18 cellular contexts compared by ENCODE assay signal in genomic region chr1:8767006-8767405, GRCh38. TPM values are rescaled to one million over a fixed set of nuclear protein-coding genes. Genes with fewer than 3 reads are reported as not detected.
DNase-seq lines count a peak whose midpoint lies in the region; ATAC-seq and TF ChIP-seq lines count a peak whose summit lies in the region.
"Had no signal": no experiment of that assay in that cellular context is flagged by ENCODE, and none has a peak within 500 bp of the region (broad histone marks: within the 10 kb centered on the region; RNA-seq: fewer than 3 reads in every experiment).

No MANE protein-coding gene starts in this region.

- H3K27me3 ChIP-seq in BLaER1 (no peaks in the 10 kb centered on the region), brain microvascular endothelial cell (replicated peaks) (no peaks in the 10 kb centered on the region), left lung (no peaks in the 10 kb centered on the region)
- H3K27me3 ChIP-seq: BE2C had no signal

- peaks cover 71% of the 10 kb centered on the region for H4K20me1 ChIP-seq in BLaER1

- peak overlapping the region; percentile 3; the same call in 1 of the 2 replicates for H3K4me2 ChIP-seq in BLaER1

- in situ Hi-C loops in brain microvascular endothelial cell (cut with HindIII; ENCODE audit: low pct_ligation_motif_present, low sequenced_read_pairs): no loop called here

- CTCF ChIA-PET in HEK293 (lab: Yijun Ruan, JAX): interaction anchor here (1.8 kb wide), 1 partner anchor 82 kb away, joined by 5 read pairs; no protein-coding TSS in a partner anchor

- H3K9ac ChIP-seq in BLaER1: no peak overlapping the region

- H3K4me1 Mint-ChIP-seq in CD14-positive monocyte: peaks cover 4% of the 10 kb centered on the region
- H3K4me1 Mint-ChIP-seq in activated T-cell treated with anti-CD3 and anti-CD28 coated beads, Interleukin-2, amount 50 U/mL, for 4 hours (ENCODE audit: low read depth): peaks cover 6% of the 10 kb centered on the region

- POLR2A ChIA-PET in HEK293 (lab: Yijun Ruan, JAX): no interaction called here

- H3K9me3 Mint-ChIP-seq in CD14-positive monocyte: no peaks in the 10 kb centered on the region
- no peaks in the 10 kb centered on the region for H3K9me3 Mint-ChIP-seq in activated T-cell treated with anti-CD3 and anti-CD28 coated beads, Interleukin-2, amount 50 U/mL, for 4 hours
- H3K9me3 Mint-ChIP-seq: CD4-positive, alpha-beta memory T cell; H9; IgD-negative memory B cell had no signal

- no peak overlapping the region for H3K27ac Mint-ChIP-seq in CD14-positive monocyte
- H3K27ac Mint-ChIP-seq: CD4-positive, alpha-beta memory T cell; IgD-negative memory B cell had no signal

- H3K4me3 ChIP-seq in BLaER1: no peak overlapping the region
- H3K4me3 ChIP-seq in HEK293 (ENCODE audit: low read depth, low read length): no peak overlapping the region
- no peak overlapping the region for H3K4me3 ChIP-seq in brain microvascular endothelial cell (ENCODE audit: low read depth, low read length)
- H3K4me3 ChIP-seq in left lung: no peak overlapping the region

- H3K36me3 Mint-ChIP-seq in CD14-positive monocyte: peaks cover 0 to 3% of the 10 kb centered on the region in 2 donors
- peaks cover 12% of the 10 kb centered on the region for H3K36me3 Mint-ChIP-seq in activated T-cell treated with anti-CD3 and anti-CD28 coated beads, Interleukin-2, amount 50 U/mL, for 4 hours (ENCODE audit: insufficient read depth)

- H3K36me3 ChIP-seq in BLaER1: peaks cover 27% of the 10 kb centered on the region
- no peaks in the 10 kb centered on the region for H3K36me3 ChIP-seq in HEK293 (ENCODE audit: control insufficient read depth in 2 of 2, insufficient read depth in 1 of 2, low read length in 2 of 2)
- no peaks in the 10 kb centered on the region for H3K36me3 ChIP-seq in brain microvascular endothelial cell (replicated peaks)
- no peaks in the 10 kb centered on the region for H3K36me3 ChIP-seq in left lung
- H3K36me3 ChIP-seq: BE2C had no signal

- intact Hi-C loops in left lung (cut with DNase I): no loop called here
- intact Hi-C loops in CD14-positive monocyte (cut with micrococcal nuclease): no loop called here

- TF ChIP-seq CTCF in HEK293 (tag by site-specific recombination; IDR thresholded peaks at IDR 0.05): no peak
- no peak for TF ChIP-seq CTCF in brain microvascular endothelial cell (IDR thresholded peaks at IDR 0.05; ENCODE audit: low read depth, low read length, missing control alignments)
- no peak for TF ChIP-seq CTCF in left lung (IDR thresholded peaks at IDR 0.05)
- no peak for TF ChIP-seq CTCF in CD14-positive monocyte (IDR thresholded peaks at IDR 0.05)

- H3K27ac ChIP-seq in BLaER1 (no peak overlapping the region), HEK293 (ENCODE audit: extremely low read depth, low read depth, low read length) (no peak overlapping the region), brain microvascular endothelial cell (no peak overlapping the region), left lung (no peak overlapping the region)
- H3K27ac ChIP-seq: C4-2B, HL-60 had no signal

- DNase-seq in brain microvascular endothelial cell (peak; percentile 4), lung microvascular endothelial cell (ENCODE audit: low read depth in 2 of 2) (peak; percentile 57 to 63), left lung (no peak), CD14-positive monocyte (ENCODE audit: low spot score) (no peak)
- no peak for DNase-seq in activated T-cell treated with anti-CD3 and anti-CD28 coated beads, Interleukin-2, amount 50 U/mL, for 4 hours
- DNase-seq: ACHN; BE2C; CD4-positive, alpha-beta memory T cell; DMS153; DMS79; GF-D8; H9; KG1 had no signal

- H3K9me3 ChIP-seq in BLaER1 (no peaks in the 10 kb centered on the region), HEK293 (ENCODE audit: control insufficient read depth, insufficient read depth, low read depth, low read length) (no peaks in the 10 kb centered on the region), left lung (no peaks in the 10 kb centered on the region)
- H3K9me3 ChIP-seq: BE2C had no signal

- ATAC-seq in left lung: no peak
- ATAC-seq in activated T-cell treated with anti-CD3 and anti-CD28 coated beads, Interleukin-2, amount 50 U/mL, for 4 hours: no peak

- H3K4me3 Mint-ChIP-seq in CD14-positive monocyte: no peak overlapping the region
- no peak overlapping the region for H3K4me3 Mint-ChIP-seq in activated T-cell treated with anti-CD3 and anti-CD28 coated beads, Interleukin-2, amount 50 U/mL, for 4 hours
- H3K4me3 Mint-ChIP-seq: CD4-positive, alpha-beta memory T cell; H9; IgD-negative memory B cell had no signal

- H3K4me1 ChIP-seq in BLaER1 (peaks cover 36% of the 10 kb centered on the region), HEK293 (ENCODE audit: control insufficient read depth, insufficient read depth, low read length) (peaks cover 5% of the 10 kb centered on the region), left lung (peaks cover 0 to 4% of the 10 kb centered on the region in 2 donors)
- H3K4me1 ChIP-seq: BE2C had no signal

- peaks cover 0 to 2% (median 0%) of the 10 kb centered on the region in 3 donors for H3K27me3 Mint-ChIP-seq in CD14-positive monocyte (ENCODE audit: low read depth in 3 of 3)
- H3K27me3 Mint-ChIP-seq in activated T-cell treated with anti-CD3 and anti-CD28 coated beads, Interleukin-2, amount 50 U/mL, for 4 hours (ENCODE audit: low read depth): no peaks in the 10 kb centered on the region
- H3K27me3 Mint-ChIP-seq: CD4-positive, alpha-beta memory T cell; IgD-negative memory B cell had no signal

TF ChIP-seq in HEK293, 187 proteins besides CTCF, POLR2A, EP300 and RAD21:
- no peak for TF ChIP-seq ZNF248 (tag by site-specific recombination; IDR thresholded peaks at IDR 0.05)
- TF ChIP-seq ZFP3 (tag by site-specific recombination; IDR thresholded peaks at IDR 0.05; ENCODE audit: low read depth): no peak
- peak; percentile 65 for TF ChIP-seq ATF2 (tag by site-specific recombination; IDR thresholded peaks at IDR 0.05; ENCODE audit: low read depth)
- no peak for TF ChIP-seq ZBTB8A (tag by site-specific recombination; IDR thresholded peaks at IDR 0.05)

RNA-seq across cellular contexts. Expression of gene RERE, which starts 50.4 kb away (rescaled TPM):
- 35.7 and 86.5 TPM in 2 replicates for total RNA-seq in lung microvascular endothelial cell
- total RNA-seq in left lung: 10 to 100 TPM; 73.3 to 76.8 TPM
- polyA plus RNA-seq in CD14-positive monocyte: 1 to 10 TPM; 1.2 to 3.8 TPM
- total RNA-seq in activated T-cell treated with anti-CD3 and anti-CD28 coated beads, Interleukin-2, amount 50 U/mL, for 4 hours: 10 to 100 TPM; 40.5 to 53.4 (median 47.8) TPM

Comparison
In these comparisons a context has a peak if more than half of its experiments do, and no peak if none do; other contexts are left out.
1. DNase-seq: peak in brain microvascular endothelial cell (single experiment) and lung microvascular endothelial cell (2 of 2); none in left lung (0 of 2), CD14-positive monocyte (single experiment) and activated T-cell treated with anti-CD3 and anti-CD28 coated beads, Interleukin-2, amount 50 U/mL, for 4 hours (single experiment).